ENCODE assay signal across 16 cellular contexts in the genomic region with DNA sequence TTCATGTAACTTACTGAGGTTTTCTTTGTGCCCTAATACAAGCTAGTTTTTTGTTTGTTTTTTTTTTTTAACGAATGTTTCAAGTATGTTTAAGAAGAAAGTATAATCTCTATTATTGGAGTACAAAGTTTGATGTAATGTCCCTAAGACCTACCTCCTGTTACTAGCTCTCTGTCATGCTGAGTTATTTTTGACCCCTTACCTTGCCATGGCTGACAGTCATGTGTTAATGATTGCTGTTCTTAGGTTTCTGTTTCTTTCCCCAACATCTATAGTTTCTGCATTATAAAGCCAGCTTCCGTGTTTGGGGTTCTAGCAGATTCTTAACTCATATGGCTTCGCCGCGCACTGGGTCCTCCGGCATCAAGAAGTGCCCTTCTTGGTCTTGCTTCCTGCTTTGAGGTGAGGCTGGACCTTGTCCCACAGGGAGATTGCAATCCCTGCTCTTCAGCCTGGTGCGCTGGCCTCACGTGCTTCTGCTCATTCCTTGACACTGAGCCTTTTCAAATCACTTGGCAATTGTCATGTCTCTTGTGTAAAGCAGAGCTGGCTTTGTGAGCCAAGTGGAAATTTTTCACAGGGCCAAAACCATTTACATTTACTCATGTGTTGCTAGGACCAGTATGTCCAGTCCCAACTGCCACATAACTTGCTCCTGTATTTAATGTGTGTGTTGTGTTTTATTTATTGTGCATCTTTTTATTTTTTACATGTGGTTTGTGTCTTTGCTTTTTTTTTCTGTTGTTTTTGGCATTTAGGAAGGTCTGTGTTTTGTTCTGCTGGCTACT.
DNase-seq lines count a peak whose midpoint lies in the region; ATAC-seq, FAIRE-seq and TF ChIP-seq lines count a peak whose summit lies in the region.
"Had no signal": no experiment of that assay in that cellular context is flagged by ENCODE, and none has a peak within 500 bp of the region (broad histone marks: within the 10 kb centered on the region; RNA-seq: fewer than 3 reads in every experiment).

No MANE protein-coding gene starts in this region.

- peak; percentile 56 for FAIRE-seq in GM19239 (lab: Jason Lieb, UNC)
- FAIRE-seq: pancreas had no signal

- no peak for TF ChIP-seq CTCF in right atrium auricular region (IDR thresholded peaks at IDR 0.05)
- TF ChIP-seq CTCF in gastrocnemius medialis (IDR thresholded peaks at IDR 0.05 in 4 of 5, conservative IDR thresholded peaks at IDR 0.05 in 1 of 5): no peak

- ATAC-seq in gastrocnemius medialis (peak in 1 of 2 donors; percentile 58), HG03378 (IDR thresholded peaks at IDR 0.05; ENCODE audit: unreplicated experiment) (no peak), HG03045 (IDR thresholded peaks at IDR 0.05; ENCODE audit: unreplicated experiment) (no peak), GM19455 (IDR thresholded peaks at IDR 0.05; ENCODE audit: unreplicated experiment) (no peak)
- ATAC-seq: stimulated activated naive B cell treated with anti-CD40 and anti-IgM and Interleukin-4, amounts not matched to agents 10 μg/mL and 1 μg/mL and 100 μg/mL, for 72 hours had no signal

- no peak for TF ChIP-seq POLR2A in gastrocnemius medialis (IDR thresholded peaks at IDR 0.05)

- no peak for DNase-seq in GM19239 (ENCODE audit: insufficient read length, low spot score)
- peak; percentile 75 for DNase-seq in cerebellum (ENCODE audit: low spot score)
- peak; percentile 68 for DNase-seq in right atrium auricular region (ENCODE audit: low spot score)
- DNase-seq in gastrocnemius medialis: peak; percentile 32 to 35
- no peak for DNase-seq in NCI-H524 (lab: John Stamatoyannopoulos, UW)
- DNase-seq: activated B cell treated with CpG ODN at 0.5 μM for 24 hours; NCI-H1417 treated with DMSO at 0.1 percent for 48 hours; pancreas; stimulated activated CD4-positive, alpha-beta T cell treated with anti-CD3 and anti-CD28 coated beads, Interleukin-2, amount 100 ng/mL, for 48 hours; stimulated activated naive B cell treated with anti-CD40 and anti-IgM and Interleukin-4, amounts not matched to agents 10 μg/mL and 1 μg/mL and 100 μg/mL, for 72 hours had no signal

- H3K4me1 ChIP-seq in right atrium auricular region: peaks cover 0 to 12% of the 10 kb centered on the region in 2 donors
- peaks cover 0 to 7% of the 10 kb centered on the region in 2 donors for H3K4me1 ChIP-seq in gastrocnemius medialis
- H3K4me1 ChIP-seq: adrenal gland, pancreas had no signal

- H3K27ac ChIP-seq in right atrium auricular region (no peak overlapping the region), gastrocnemius medialis (no peak overlapping the region)
- H3K27ac ChIP-seq: adrenal gland, C4-2B, pancreas, SJSA1 had no signal

- intact Hi-C loops in gastrocnemius medialis (cut with DNase I; ENCODE audit: low total_unique reads): no loop called here

- in situ Hi-C loops in gastrocnemius medialis (cut with MboI; ENCODE audit: low sequenced_read_pairs in 4 of 4): no loop called here

- peaks cover 0 to 5% of the 10 kb centered on the region in 2 donors for H3K9me3 ChIP-seq in right atrium auricular region
- H3K9me3 ChIP-seq in gastrocnemius medialis: no peaks in the 10 kb centered on the region
- H3K9me3 ChIP-seq: pancreas, SJSA1 had no signal

- no peak overlapping the region for H3K4me3 ChIP-seq in right atrium auricular region
- H3K4me3 ChIP-seq in gastrocnemius medialis: no peak overlapping the region
- H3K4me3 ChIP-seq: adrenal gland, pancreas, SJSA1 had no signal

- no peaks in the 10 kb centered on the region for H3K27me3 ChIP-seq in right atrium auricular region
- H3K27me3 ChIP-seq in gastrocnemius medialis: peaks cover 0 to 5% (median 3%) of the 10 kb centered on the region in 3 donors
- H3K27me3 ChIP-seq: adrenal gland, pancreas, SJSA1 had no signal

- H3K36me3 ChIP-seq in right atrium auricular region: no peaks in the 10 kb centered on the region
- no peaks in the 10 kb centered on the region for H3K36me3 ChIP-seq in gastrocnemius medialis
- H3K36me3 ChIP-seq: adrenal gland, pancreas, SJSA1 had no signal

Comparison
In these comparisons a context has a peak if more than half of its experiments do, and no peak if none do; other contexts are left out.
1. DNase-seq: peak in cerebellum (single experiment), right atrium auricular region (single experiment) and gastrocnemius medialis (2 of 2); none in GM19239 (single experiment) and NCI-H524 (0 of 2).